Comparison of ENCODE assay signal across 18 cellular contexts in the genomic region with DNA sequence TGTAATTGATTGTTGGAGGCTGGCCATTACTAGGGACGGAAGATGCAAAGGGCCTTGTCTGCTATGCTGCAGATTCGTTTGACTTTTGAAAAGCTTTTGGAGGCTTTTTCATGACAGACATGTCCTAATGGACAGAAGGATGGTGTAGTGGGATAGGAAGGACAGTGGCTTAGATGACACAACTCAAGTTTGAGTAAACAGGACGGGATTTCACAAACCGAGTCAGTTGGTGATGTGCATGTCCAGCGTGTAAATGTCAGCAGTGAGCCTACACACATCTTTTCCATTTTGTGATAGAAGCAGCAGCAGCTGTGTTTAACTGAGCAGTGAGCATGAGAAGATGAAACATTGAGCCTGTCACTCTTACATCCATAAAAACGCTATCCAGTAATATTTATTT.
DNase-seq lines count a peak whose midpoint lies in the region; ATAC-seq and TF ChIP-seq lines count a peak whose summit lies in the region.
"Had no signal": no experiment of that assay in that cellular context is flagged by ENCODE, and none has a peak within 500 bp of the region (broad histone marks: within the 10 kb centered on the region; RNA-seq: fewer than 3 reads in every experiment).

No MANE protein-coding gene starts in this region.

- H3K27me3 ChIP-seq in CD8-positive, alpha-beta T cell (ENCODE audit: insufficient read depth, low read length): no peaks in the 10 kb centered on the region
- H3K27me3 ChIP-seq in HL-60 (ENCODE audit: insufficient read depth, poor library complexity, severe bottlenecking): no peaks in the 10 kb centered on the region
- H3K27me3 ChIP-seq in WERI-Rb-1 (ENCODE audit: insufficient read depth, low read depth, severe bottlenecking): no peaks in the 10 kb centered on the region
- H3K27me3 ChIP-seq: heart left ventricle, pancreas had no signal

- peak overlapping the region; percentile 40 for H3K4me3 Mint-ChIP-seq in CD8-positive, alpha-beta T cell
- H3K4me3 Mint-ChIP-seq in brain: no peak overlapping the region
- no peak overlapping the region for H3K4me3 Mint-ChIP-seq in nephron progenitor cell

- ATAC-seq in CD8-positive, alpha-beta T cell: no peak
- no peak for ATAC-seq in GM18909 (IDR thresholded peaks at IDR 0.05; ENCODE audit: poor library complexity, unreplicated experiment)
- ATAC-seq: heart left ventricle, pancreas, sciatic nerve had no signal

- H3K36me3 ChIP-seq in CD8-positive, alpha-beta T cell (ENCODE audit: insufficient read depth, low read length): peaks cover 5% of the 10 kb centered on the region
- H3K36me3 ChIP-seq in WERI-Rb-1: peaks cover 15% of the 10 kb centered on the region

- H3K9me3 ChIP-seq in CD8-positive, alpha-beta T cell (ENCODE audit: low read length): no peaks in the 10 kb centered on the region
- no peaks in the 10 kb centered on the region for H3K9me3 ChIP-seq in WERI-Rb-1 (ENCODE audit: severe bottlenecking)
- H3K9me3 ChIP-seq: heart left ventricle, pancreas had no signal

- CTCF ChIA-PET in CD8-positive, alpha-beta T cell (lab: Charles Lee): no interaction called here

- H3K36me3 Mint-ChIP-seq in CD8-positive, alpha-beta T cell: peaks cover 66% of the 10 kb centered on the region
- H3K36me3 Mint-ChIP-seq in brain (peaks cover 56% of the 10 kb centered on the region), nephron progenitor cell (ENCODE audit: low read depth) (peaks cover 44% of the 10 kb centered on the region)

- H3K4me1 Mint-ChIP-seq in CD8-positive, alpha-beta T cell (ENCODE audit: low read depth): peaks cover 87% of the 10 kb centered on the region
- H3K4me1 Mint-ChIP-seq in brain (peaks cover 57% of the 10 kb centered on the region), nephron progenitor cell (peaks cover 58% of the 10 kb centered on the region)

- H3K27me3 Mint-ChIP-seq in CD8-positive, alpha-beta T cell (ENCODE audit: low read depth): no peaks in the 10 kb centered on the region
- H3K27me3 Mint-ChIP-seq in brain: no peaks in the 10 kb centered on the region
- no peaks in the 10 kb centered on the region for H3K27me3 Mint-ChIP-seq in nephron progenitor cell (ENCODE audit: low read depth, poor library complexity)

- H3K27ac ChIP-seq in CD8-positive, alpha-beta T cell (ENCODE audit: low read depth, low read length): no peak overlapping the region
- H3K27ac ChIP-seq in HL-60 (replicated peaks) (peak overlapping the region; percentile 73), WERI-Rb-1 (no peak overlapping the region)
- H3K27ac ChIP-seq: heart left ventricle, pancreas had no signal

- no peaks in the 10 kb centered on the region for H3K9me3 Mint-ChIP-seq in CD8-positive, alpha-beta T cell
- peaks cover 0 to 4% (median under 1%) of the 10 kb centered on the region in 5 experiments for H3K9me3 Mint-ChIP-seq in brain
- peaks cover under 1% of the 10 kb centered on the region for H3K9me3 Mint-ChIP-seq in nephron progenitor cell

- TF ChIP-seq CTCF in CD8-positive, alpha-beta T cell (IDR thresholded peaks at IDR 0.05): no peak
- TF ChIP-seq CTCF in HL-60 (IDR thresholded peaks at IDR 0.05; ENCODE audit: insufficient read depth, low read length) (no peak), brain (conservative IDR thresholded peaks at IDR 0.05) (no peak), nephron progenitor cell (IDR thresholded peaks at IDR 0.05) (no peak), WERI-Rb-1 (IDR thresholded peaks at IDR 0.05; ENCODE audit: low read depth, low read length) (no peak)

- no peak overlapping the region for H3K4me3 ChIP-seq in CD8-positive, alpha-beta T cell (ENCODE audit: low read depth, low read length)
- H3K4me3 ChIP-seq in HL-60 (replicated peaks; ENCODE audit: insufficient read depth, low read length) (no peak overlapping the region), WERI-Rb-1 (ENCODE audit: low read depth, low read length) (no peak overlapping the region)
- H3K4me3 ChIP-seq: heart left ventricle, pancreas had no signal

- peak overlapping the region; percentile 85 for H3K27ac Mint-ChIP-seq in CD8-positive, alpha-beta T cell
- H3K27ac Mint-ChIP-seq in brain (peak overlapping the region in 3 of 5 experiments; percentile 1 to 5 (median 3)), nephron progenitor cell (peak overlapping the region; percentile 16)

- POLR2A ChIA-PET in CD8-positive, alpha-beta T cell (lab: Charles Lee): interaction anchor here (1.0 kb wide), 1 partner anchor 17 kb away, joined by 3 read pairs; no protein-coding TSS in a partner anchor

- intact Hi-C loops in CD8-positive, alpha-beta T cell (cut with DNase I, micrococcal nuclease): no loop called here

- peaks cover 83% of the 10 kb centered on the region for H3K4me1 ChIP-seq in CD8-positive, alpha-beta T cell (ENCODE audit: insufficient read depth, low read length)

- no peak for DNase-seq in CD8-positive, alpha-beta T cell
- DNase-seq in HL-60 (ENCODE audit: low read depth in 1 of 2, low spot score in 1 of 2): peak in 1 of 2 experiments; percentile 45
- no peak for DNase-seq in nephron progenitor cell
- no peak for DNase-seq in stimulated activated naive CD4-positive, alpha-beta T cell (lab: John Stamatoyannopoulos, UW)
- no peak for DNase-seq in WERI-Rb-1
- DNase-seq in foreskin melanocyte: no peak
- DNase-seq: activated CD8-positive, alpha-beta memory T cell treated with anti-CD3 and anti-CD28 coated beads for 24 hours; Calu3; effector CD8-positive, alpha-beta T cell; heart left ventricle; Kasumi-1; NCI-H1048; NCI-H2029 treated with DMSO at 0.1 percent for 48 hours; NCI-H446 treated with DMSO at 0.1 percent for 48 hours; pancreas had no signal

Comparison
In these comparisons a context has a peak if more than half of its experiments do, and no peak if none do; other contexts are left out.
1. H3K27ac Mint-ChIP-seq: peak in every context shown above with its lines; median percentile 85 in CD8-positive, alpha-beta T cell; 16 in nephron progenitor cell; 3 in brain.